ENCODE assay signal across 8 cellular contexts in genomic region chr6:158648682-158649131, GRCh38. TPM values are rescaled to one million over a fixed set of nuclear protein-coding genes. Genes with fewer than 3 reads are reported as not detected.
A peak's percentile ranks its signal among the peaks of the same experiment; 100 is the strongest.
DNase-seq lines count a peak whose midpoint lies in the region; ATAC-seq and TF ChIP-seq lines count a peak whose summit lies in the region.

No MANE protein-coding gene starts in this region.

- ATAC-seq in HG02588 (IDR thresholded peaks at IDR 0.05; ENCODE audit: unreplicated experiment) (peak; percentile 27), T-helper 17 cell (no peak)

- peak overlapping the region; percentile 48 to 66 for H3K27ac ChIP-seq in tibial artery

- H3K36me3 ChIP-seq in tibial artery, result no peaks in the 10 kb centered on the region

- H3K9me3 ChIP-seq in T-helper 17 cell (ENCODE audit: control insufficient read depth, low read length, poor library complexity, severe bottlenecking) (no peaks in the 10 kb centered on the region), tibial artery (no peaks in the 10 kb centered on the region)

- H3K4me3 Mint-ChIP-seq in T-helper 17 cell, result peak overlapping the region; percentile 53

- no peaks in the 10 kb centered on the region for H3K27me3 Mint-ChIP-seq in T-helper 17 cell

- H3K27me3 ChIP-seq in tibial artery, result no peaks in the 10 kb centered on the region

- peak; percentile 72 for DNase-seq in GM12864 (ENCODE audit: low read depth)
- DNase-seq in T-helper 17 cell, result no peak
- DNase-seq in fibroblast of villous mesenchyme (ENCODE audit: low read depth), result peak; percentile 91
- DNase-seq in tibial artery, result peak in 1 of 2 donors; percentile 47
- no peak for DNase-seq in NK-92 treated with Interleukin-12 subunit alpha and Interleukin-12 subunit beta, amount 100 ng/mL, for 24 hours (lab: John Stamatoyannopoulos, UW)
- DNase-seq in COLO668 (lab: John Stamatoyannopoulos, UW; ENCODE audit: unreplicated experiment), result no peak
- no peak for DNase-seq in hippocampal formation (lab: John Stamatoyannopoulos, UW)

- H3K4me3 ChIP-seq in GM12864 (ENCODE audit: low read depth, low read length) (peak overlapping the region; percentile 9; the same call in 1 of the 2 replicates), fibroblast of villous mesenchyme (ENCODE audit: low read depth, low read length) (no peak overlapping the region), tibial artery (no peak overlapping the region)

- peaks cover 2% of the 10 kb centered on the region for H3K36me3 Mint-ChIP-seq in T-helper 17 cell (ENCODE audit: low read depth)

- peaks cover 46% of the 10 kb centered on the region for H3K4me1 Mint-ChIP-seq in T-helper 17 cell

- TF ChIP-seq CTCF in GM12864 (IDR thresholded peaks at IDR 0.05; ENCODE audit: low read depth, low read length, missing control alignments) (no peak), fibroblast of villous mesenchyme (IDR thresholded peaks at IDR 0.05; ENCODE audit: insufficient read depth, low read depth, low read length) (no peak), tibial artery (IDR thresholded peaks at IDR 0.05) (no peak)

- H3K27ac Mint-ChIP-seq in T-helper 17 cell, result peak overlapping the region; percentile 99

- peaks cover 0 to 18% (median 13%) of the 10 kb centered on the region in 4 donors for H3K4me1 ChIP-seq in tibial artery

- intact Hi-C loops in tibial artery (cut with DNase I; ENCODE audit: low total_unique reads), result no loop called here

RNA-seq across cellular contexts. Expression of gene SYTL3, which starts 1.1 kb away (rescaled TPM):
- total RNA-seq in T-helper 17 cell, result 10 to 100 TPM; 28.9 to 36.1 TPM
- 1.3 and 1.7 TPM in 2 replicates for total RNA-seq in fibroblast of villous mesenchyme

RNA-seq across cellular contexts. Expression of gene DYNLT1, which starts 4.2 kb away (rescaled TPM):
- total RNA-seq in T-helper 17 cell, result 100 to 1,000 TPM in 1 of 2 donors, 10 to 100 TPM in 1; 87.2 to 107 TPM
- 99.9 and 114 TPM in 2 replicates for total RNA-seq in fibroblast of villous mesenchyme

Comparison
In these comparisons a context has a peak if more than half of its experiments do, and no peak if none do; other contexts are left out.
1. DNase-seq: peak in GM12864 (single experiment) and fibroblast of villous mesenchyme (single experiment); none in T-helper 17 cell (0 of 3), NK-92 treated with Interleukin-12 subunit alpha and Interleukin-12 subunit beta, amount 100 ng/mL, for 24 hours (single experiment), COLO668 (single experiment) and hippocampal formation (0 of 2).
2. RNA of gene SYTL3, which starts 1.1 kb away (total RNA-seq): 28.9 to 36.1 TPM in T-helper 17 cell; 1.3 to 1.7 TPM in fibroblast of villous mesenchyme; every median in the first group is over 10 times any median in the second.